Comparison of ENCODE assay signal across 20 cellular contexts in the genomic region with DNA sequence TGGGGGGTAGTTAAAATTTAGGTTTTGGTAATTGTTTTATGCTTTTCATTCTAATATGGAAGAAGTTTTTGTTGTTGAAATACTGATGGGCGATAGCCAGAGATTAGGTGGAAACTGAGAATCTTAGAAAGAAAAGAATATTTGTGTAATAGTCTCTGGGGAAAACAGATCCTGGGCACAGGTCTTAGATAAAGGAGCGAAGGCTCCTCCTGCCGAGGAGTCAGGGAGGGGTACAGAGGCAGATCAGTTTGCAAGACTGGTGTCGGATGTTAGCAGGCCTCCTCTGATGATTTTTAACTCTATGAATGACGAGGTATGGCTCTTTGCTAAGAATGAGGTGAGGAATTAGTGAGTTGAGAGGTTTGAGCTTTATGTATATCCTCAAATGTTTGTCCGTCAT.
A peak's percentile ranks its signal among the peaks of the same experiment; 100 is the strongest.
DNase-seq lines count a peak whose midpoint lies in the region; TF ChIP-seq lines count a peak whose summit lies in the region.
"Had no signal": no experiment of that assay in that cellular context is flagged by ENCODE, and none has a peak within 500 bp of the region (broad histone marks: within the 10 kb centered on the region; RNA-seq: fewer than 3 reads in every experiment).

No MANE protein-coding gene starts in this region.

- H2AK5ac ChIP-seq in neuronal stem cell (ENCODE audit: low read depth, low read length): no peak overlapping the region

- H2BK12ac ChIP-seq in neuronal stem cell (ENCODE audit: low read length): no peak overlapping the region

- peaks cover 0 to 3% of the 10 kb centered on the region in 2 donors for H3K4me1 ChIP-seq in neuronal stem cell (ENCODE audit: control insufficient read depth in 2 of 2, insufficient read depth in 1 of 2, low read depth in 1 of 2, low read length in 2 of 2)
- no peaks in the 10 kb centered on the region for H3K4me1 ChIP-seq in Karpas-422 (ENCODE audit: low read length)
- no peaks in the 10 kb centered on the region for H3K4me1 ChIP-seq in ovary (ENCODE audit: insufficient read depth)
- H3K4me1 ChIP-seq: left lung, upper lobe of left lung had no signal

- no CpG with 5 or more reads among the region's 6 CpGs for WGBS in neuronal stem cell (ENCODE audit: extremely low coverage in 2 of 2, insufficient read length in 2 of 2, insufficient replicate concordance in 1 of 2), 2 donors
- 73 to 84% (median 77%) methylated on average over 6 of the region's 6 CpGs for WGBS in ovary, 3 donors

- H3K4me2 ChIP-seq in neuronal stem cell (ENCODE audit: insufficient read depth, low read length, poor library complexity, severe bottlenecking) (no peak overlapping the region), Karpas-422 (ENCODE audit: low read depth, low read length, poor library complexity, severe bottlenecking) (no peak overlapping the region)

- H3K4me3 ChIP-seq in neuronal stem cell (ENCODE audit: low read length in 2 of 2): no peak overlapping the region
- no peak overlapping the region for H3K4me3 ChIP-seq in Karpas-422 (ENCODE audit: low read length)
- no peak overlapping the region for H3K4me3 ChIP-seq in ovary
- H3K4me3 ChIP-seq: dorsolateral prefrontal cortex, HAP-1, left lung, upper lobe of left lung had no signal

- H3K9ac ChIP-seq in neuronal stem cell (ENCODE audit: low read depth, low read length, poor library complexity) (no peak overlapping the region), Karpas-422 (ENCODE audit: low read length) (no peak overlapping the region)

- no peaks in the 10 kb centered on the region for H3K27me3 ChIP-seq in neuronal stem cell (ENCODE audit: control insufficient read depth in 3 of 3, insufficient read depth in 3 of 3, low read depth in 1 of 3, low read length in 3 of 3)
- no peaks in the 10 kb centered on the region for H3K27me3 ChIP-seq in Karpas-422 (ENCODE audit: low read length)
- H3K27me3 ChIP-seq in ovary: no peaks in the 10 kb centered on the region
- H3K27me3 ChIP-seq: left lung, upper lobe of left lung had no signal

- peak overlapping the region; percentile 54 for H2AFZ ChIP-seq in neuronal stem cell (ENCODE audit: low read length)
- no peak overlapping the region for H2AFZ ChIP-seq in Karpas-422 (ENCODE audit: low read length)

- H3K4ac ChIP-seq in neuronal stem cell (ENCODE audit: low read length): no peak overlapping the region

- no peaks in the 10 kb centered on the region for H4K20me1 ChIP-seq in Karpas-422 (ENCODE audit: insufficient read depth, low read depth, low read length)

- DNase-seq in LHCN-M2 (ENCODE audit: low read depth) (peak; percentile 29), amniotic epithelial cell (ENCODE audit: low read depth) (peak; percentile 15), fibroblast of the conjunctiva (ENCODE audit: low read depth) (peak; percentile 14), neuronal stem cell (ENCODE audit: low spot score) (peak; percentile 1), KG1 (lab: John Stamatoyannopoulos, UW) (no peak), Karpas-422 (no peak), ovary (no peak), NCI-H2196 (lab: John Stamatoyannopoulos, UW; ENCODE audit: unreplicated experiment) (no peak)
- DNase-seq: activated CD4-positive, alpha-beta T cell treated with anti-CD3 and anti-CD28 coated beads, Interleukin-2, amount 50 U/mL, for 1 hour; CD4-positive, CD25-positive, alpha-beta regulatory T cell; DMS79; dorsolateral prefrontal cortex; left lung; NCI-H1092; NCI-H1930; stimulated activated CD4-positive, alpha-beta T cell treated with anti-CD3 and anti-CD28 coated beads, Interleukin-12 subunit alpha, Interleukin-12 subunit beta, amount 100 ng/mL, for 4 hours; T-helper 1 cell; upper lobe of left lung had no signal

- no peak for TF ChIP-seq POLR2A in ovary (IDR thresholded peaks at IDR 0.05)

- no peak overlapping the region for H2BK15ac ChIP-seq in neuronal stem cell (ENCODE audit: low read length)

- H3K23ac ChIP-seq in neuronal stem cell (ENCODE audit: low read depth, low read length, poor library complexity): no peak overlapping the region

- H4K8ac ChIP-seq in neuronal stem cell (ENCODE audit: low read depth, low read length): no peak overlapping the region

- no peaks in the 10 kb centered on the region for H3K9me2 ChIP-seq in Karpas-422 (replicated peaks; ENCODE audit: insufficient read depth, low read length)

- H3K14ac ChIP-seq in neuronal stem cell (ENCODE audit: low read length): no peak overlapping the region

- no peak for TF ChIP-seq EP300 in ovary (IDR thresholded peaks at IDR 0.05)

- H3K79me1 ChIP-seq in neuronal stem cell (ENCODE audit: low read depth, low read length): no peaks in the 10 kb centered on the region

- H3K79me2 ChIP-seq in Karpas-422 (ENCODE audit: low read length): no peaks in the 10 kb centered on the region

- no peaks in the 10 kb centered on the region for H3K9me3 ChIP-seq in neuronal stem cell (replicated peaks in 1 of 2; ENCODE audit: control insufficient read depth in 2 of 2, insufficient read depth in 1 of 2, low read depth in 1 of 2, low read length in 2 of 2)
- H3K9me3 ChIP-seq in Karpas-422 (ENCODE audit: low read length): peaks cover 18% of the 10 kb centered on the region
- H3K9me3 ChIP-seq in ovary: no peaks in the 10 kb centered on the region
- H3K9me3 ChIP-seq: HAP-1, left lung, upper lobe of left lung had no signal

- H3K27ac ChIP-seq in neuronal stem cell (replicated peaks; ENCODE audit: low read length) (no peak overlapping the region), Karpas-422 (ENCODE audit: low read length) (no peak overlapping the region), ovary (no peak overlapping the region)
- H3K27ac ChIP-seq: dorsolateral prefrontal cortex, epithelial cell of prostate, left lung, upper lobe of left lung had no signal

- no peak overlapping the region for H2BK120ac ChIP-seq in neuronal stem cell (ENCODE audit: low read depth, low read length)

- H4K91ac ChIP-seq in neuronal stem cell (ENCODE audit: low read depth, low read length, poor library complexity): no peak overlapping the region

- H3K36me3 ChIP-seq in neuronal stem cell (replicated peaks in 1 of 2; ENCODE audit: control insufficient read depth in 2 of 2, insufficient read depth in 2 of 2, low read length in 2 of 2) (no peaks in the 10 kb centered on the region), Karpas-422 (ENCODE audit: insufficient read depth, low read length) (no peaks in the 10 kb centered on the region), ovary (no peaks in the 10 kb centered on the region)
- H3K36me3 ChIP-seq: HAP-1, left lung, upper lobe of left lung had no signal

- intact Hi-C loops in ovary (cut with DNase I): no loop called here

- TF ChIP-seq CTCF in ovary (IDR thresholded peaks at IDR 0.05): no peak

- H2BK5ac ChIP-seq in neuronal stem cell (ENCODE audit: low read length): no peak overlapping the region

- H3K18ac ChIP-seq in neuronal stem cell (ENCODE audit: low read length): no peak overlapping the region

Comparison
In these comparisons a context has a peak if more than half of its experiments do, and no peak if none do; other contexts are left out.
1. DNase-seq: peak in LHCN-M2 (single experiment), amniotic epithelial cell (single experiment), fibroblast of the conjunctiva (single experiment) and neuronal stem cell (single experiment); none in KG1 (single experiment), Karpas-422 (single experiment), ovary (0 of 5) and NCI-H2196 (single experiment).